Comparison of ENCODE assay signal across 19 cellular contexts in genomic region chr2:63891488-63892030, GRCh38. TPM values are rescaled to one million over a fixed set of nuclear protein-coding genes. Genes with fewer than 3 reads are reported as not detected.
A peak's percentile ranks its signal among the peaks of the same experiment; 100 is the strongest.
DNase-seq lines count a peak whose midpoint lies in the region; ATAC-seq and TF ChIP-seq lines count a peak whose summit lies in the region.
"Had no signal": no experiment of that assay in that cellular context is flagged by ENCODE, and none has a peak within 500 bp of the region (broad histone marks: within the 10 kb centered on the region; RNA-seq: fewer than 3 reads in every experiment).

No MANE protein-coding gene starts in this region.

- peaks cover 48% of the 10 kb centered on the region for H3K36me3 Mint-ChIP-seq in activated CD8-positive, alpha-beta memory T cell treated with anti-CD3 and anti-CD28 coated beads, Interleukin-2, amount 10 ng/mL, durations not matched to agents 7 days and 5 days
- peaks cover 60% of the 10 kb centered on the region for H3K36me3 Mint-ChIP-seq in endodermal cell (ENCODE audit: low read depth)

- no peak for TF ChIP-seq POLR2A in body of pancreas (IDR thresholded peaks at IDR 0.05)

- H3K9me3 Mint-ChIP-seq in activated CD8-positive, alpha-beta memory T cell treated with anti-CD3 and anti-CD28 coated beads, Interleukin-2, amount 10 ng/mL, durations not matched to agents 7 days and 5 days (ENCODE audit: low read depth), result no peaks in the 10 kb centered on the region
- H3K9me3 Mint-ChIP-seq in endodermal cell, result no peaks in the 10 kb centered on the region
- H3K9me3 Mint-ChIP-seq: HFFc6 had no signal

- H3K27me3 ChIP-seq in endodermal cell (ENCODE audit: control insufficient read depth, insufficient read depth, low read length, poor library complexity, severe bottlenecking) (no peaks in the 10 kb centered on the region), smooth muscle cell (ENCODE audit: low read depth) (no peaks in the 10 kb centered on the region), body of pancreas (no peaks in the 10 kb centered on the region)
- H3K27me3 ChIP-seq: MG63, stomach, upper lobe of right lung had no signal

- TF ChIP-seq CTCF in endodermal cell (conservative IDR thresholded peaks at IDR 0.05), result no peak
- no peak for TF ChIP-seq CTCF in smooth muscle cell (IDR thresholded peaks at IDR 0.05; ENCODE audit: borderline replicate concordance, insufficient read depth, poor library complexity, severe bottlenecking)
- TF ChIP-seq CTCF in body of pancreas (IDR thresholded peaks at IDR 0.05), result no peak

- no peaks in the 10 kb centered on the region for H3K79me2 ChIP-seq in smooth muscle cell (ENCODE audit: low read depth)

- H3K9me3 ChIP-seq in endodermal cell (ENCODE audit: control insufficient read depth, low read length) (no peaks in the 10 kb centered on the region), smooth muscle cell (replicated peaks; ENCODE audit: low read depth) (no peaks in the 10 kb centered on the region), body of pancreas (no peaks in the 10 kb centered on the region)
- H3K9me3 ChIP-seq: MG63, stomach, upper lobe of right lung had no signal

- no peak for DNase-seq in activated CD8-positive, alpha-beta memory T cell treated with anti-CD3 and anti-CD28 coated beads, Interleukin-2, amount 10 ng/mL, durations not matched to agents 7 days and 5 days
- DNase-seq in activated CD8-positive, alpha-beta memory T cell treated with anti-CD3 and anti-CD28 coated beads, Interleukin-2, amount 50 U/mL, for 48 hours, result no peak
- DNase-seq in SK-MEL-5 (ENCODE audit: low read depth, low spot score) (peak; percentile 37), endodermal cell (no peak), smooth muscle cell (lab: John Stamatoyannopoulos, UW; ENCODE audit: unreplicated experiment) (no peak), NCI-H187 treated with DMSO at 0.1 percent for 48 hours (lab: John Stamatoyannopoulos, UW) (no peak), body of pancreas (no peak), posterior cingulate gyrus (no peak)
- DNase-seq: 8988T; activated CD4-positive, alpha-beta T cell treated with anti-CD3 and anti-CD28 coated beads for 1 hour; activated gamma-delta T cell; HFFc6; MG63; NCI-H1436; NCI-H526; stimulated activated CD4-positive, alpha-beta T cell treated with anti-CD3 and anti-CD28 coated beads, Interleukin-4, amount 100 ng/mL, for 1 hour; stomach; upper lobe of right lung had no signal

- no peak overlapping the region for H3K9ac ChIP-seq in endodermal cell (ENCODE audit: extremely low read depth, low read length, poor library complexity, severe bottlenecking)
- no peak overlapping the region for H3K9ac ChIP-seq in smooth muscle cell (ENCODE audit: low read depth)

- no peak overlapping the region for H2AFZ ChIP-seq in smooth muscle cell (ENCODE audit: low read depth)

- H3K27me3 Mint-ChIP-seq in activated CD8-positive, alpha-beta memory T cell treated with anti-CD3 and anti-CD28 coated beads, Interleukin-2, amount 10 ng/mL, durations not matched to agents 7 days and 5 days, result no peaks in the 10 kb centered on the region
- H3K27me3 Mint-ChIP-seq in endodermal cell (ENCODE audit: insufficient read depth), result no peaks in the 10 kb centered on the region

- H3K4me1 Mint-ChIP-seq in activated CD8-positive, alpha-beta memory T cell treated with anti-CD3 and anti-CD28 coated beads, Interleukin-2, amount 10 ng/mL, durations not matched to agents 7 days and 5 days, result peaks cover 5% of the 10 kb centered on the region
- peaks cover 34% of the 10 kb centered on the region for H3K4me1 Mint-ChIP-seq in endodermal cell

- WGBS in endodermal cell (ENCODE audit: insufficient coverage in 1 of 2, insufficient read length in 1 of 2), 2 experiments, result 100% methylated on average over 1 of the region's 1 CpG; no CpG with 5 or more reads in 1 of the 2 experiments
- WGBS in smooth muscle cell (ENCODE audit: low lambda C conversion rate), result 94% methylated on average over 1 of the region's 1 CpG
- 42 to 52% methylated on average over 1 of the region's 1 CpG for WGBS in body of pancreas, 2 donors

- in situ Hi-C loops in SK-MEL-5 (cut with HindIII; ENCODE audit: low pct_unique_long_range_greater_than_20kb, low sequenced_read_pairs), result no loop called here

- H3K27ac ChIP-seq in endodermal cell (ENCODE audit: low read depth, low read length), result no peak overlapping the region
- peak overlapping the region; percentile 39 for H3K27ac ChIP-seq in smooth muscle cell (ENCODE audit: low read depth)
- peak overlapping the region in 2 of 4 donors; percentile 1 to 9 for H3K27ac ChIP-seq in body of pancreas
- H3K27ac ChIP-seq: HL-60, stomach, upper lobe of right lung had no signal

- H3K27ac Mint-ChIP-seq in activated CD8-positive, alpha-beta memory T cell treated with anti-CD3 and anti-CD28 coated beads, Interleukin-2, amount 10 ng/mL, durations not matched to agents 7 days and 5 days, result peak overlapping the region; percentile 7
- peak overlapping the region; percentile 29 for H3K27ac Mint-ChIP-seq in endodermal cell
- H3K27ac Mint-ChIP-seq: HFFc6 had no signal

- H3K4me3 Mint-ChIP-seq in activated CD8-positive, alpha-beta memory T cell treated with anti-CD3 and anti-CD28 coated beads, Interleukin-2, amount 10 ng/mL, durations not matched to agents 7 days and 5 days, result no peak overlapping the region
- H3K4me3 Mint-ChIP-seq in endodermal cell, result no peak overlapping the region
- H3K4me3 Mint-ChIP-seq: HFFc6 had no signal

- no peak overlapping the region for H3K4me2 ChIP-seq in smooth muscle cell

- H3K36me3 ChIP-seq in endodermal cell (ENCODE audit: control insufficient read depth, insufficient read depth, low read length) (peaks cover 91% of the 10 kb centered on the region), smooth muscle cell (ENCODE audit: low read depth) (peaks cover 33% of the 10 kb centered on the region), body of pancreas (replicated peaks in 1 of 2; ENCODE audit: insufficient read depth in 1 of 2, low read depth in 2 of 2) (peaks cover 3 to 11% of the 10 kb centered on the region in 2 donors)

- peaks cover 13% of the 10 kb centered on the region for H4K20me1 ChIP-seq in smooth muscle cell (ENCODE audit: low read depth)

- H3K4me3 ChIP-seq in endodermal cell (ENCODE audit: low read length), result no peak overlapping the region
- no peak overlapping the region for H3K4me3 ChIP-seq in smooth muscle cell
- no peak overlapping the region for H3K4me3 ChIP-seq in body of pancreas
- H3K4me3 ChIP-seq: MG63, stomach, upper lobe of right lung had no signal

- peaks cover 56% of the 10 kb centered on the region for H3F3A ChIP-seq in smooth muscle cell (ENCODE audit: low read depth)

- no peak for ATAC-seq in activated CD8-positive, alpha-beta memory T cell treated with anti-CD3 and anti-CD28 coated beads, Interleukin-2, amount 10 ng/mL, durations not matched to agents 7 days and 5 days
- ATAC-seq in body of pancreas, result no peak
- ATAC-seq: upper lobe of right lung had no signal

- CTCF ChIA-PET in activated CD8-positive, alpha-beta memory T cell treated with anti-CD3 and anti-CD28 coated beads, Interleukin-2, amount 10 ng/mL, durations not matched to agents 7 days and 5 days (lab: Charles Lee), result no interaction called here

- intact Hi-C loops in body of pancreas (cut with DNase I) (no loop called here), posterior cingulate gyrus (cut with DNase I) (no loop called here)

- H3K4me1 ChIP-seq in endodermal cell (ENCODE audit: control insufficient read depth, insufficient read depth, low read length) (no peaks in the 10 kb centered on the region), smooth muscle cell (ENCODE audit: low read depth) (no peaks in the 10 kb centered on the region), body of pancreas (peaks cover 19% of the 10 kb centered on the region)
- H3K4me1 ChIP-seq: upper lobe of right lung had no signal

RNA-seq across cellular contexts. Expression of gene UGP2, which starts 49.9 kb away (rescaled TPM):
- 100 to 1,000 TPM; 109 to 124 TPM for total RNA-seq in activated CD8-positive, alpha-beta memory T cell treated with anti-CD3 and anti-CD28 coated beads, Interleukin-2, amount 10 ng/mL, durations not matched to agents 7 days and 5 days
- total RNA-seq in SK-MEL-5 (2014; rRNA removed; shearing (Covaris generic)), result 86.1 and 91.6 TPM in 2 replicates
- 70.5 and 76.6 TPM in 2 replicates for polyA plus RNA-seq in SK-MEL-5 (2015; cell fraction: cytosol; rRNA removed)
- polyA plus RNA-seq in SK-MEL-5 (2015; cell fraction: nucleus; rRNA removed), result 36.3 and 49.4 TPM in 2 replicates
- total RNA-seq in endodermal cell (100 to 1,000 TPM; 104 to 136 TPM), smooth muscle cell (211 and 238 TPM in 2 replicates), body of pancreas (10 to 100 TPM; 64.3 to 93.3 TPM)
- polyA plus RNA-seq in endodermal cell (2013, experiment 1 of 2), result 118 TPM
- polyA plus RNA-seq in endodermal cell (2013, experiment 2 of 2), result 86.8 TPM
- 156 and 171 TPM in 2 replicates for polyA plus RNA-seq in smooth muscle cell
